Comparison of ENCODE assay signal across 27 cellular contexts in genomic region chr9:127496974-127497373, GRCh38.
"Had no signal": no experiment of that assay in that cellular context is flagged by ENCODE, and none has a peak within 500 bp of the region (broad histone marks: within the 10 kb centered on the region; RNA-seq: fewer than 3 reads in every experiment).

No MANE protein-coding gene starts in this region.

- H3K79me2 ChIP-seq: parathyroid adenoma had no signal

- H3K9ac ChIP-seq: parathyroid adenoma had no signal

- DNase-seq: activated CD4-positive, alpha-beta memory T cell treated with anti-CD3 and anti-CD28 coated beads, Interleukin-2, amount 10 ng/mL, durations not matched to agents 7 days and 5 days; activated CD4-positive, alpha-beta T cell treated with anti-CD3 and anti-CD28 coated beads for 1 hour; activated CD4-positive, alpha-beta T cell treated with anti-CD3 and anti-CD28 coated beads, Interleukin-2, amount 10 ng/mL, durations not matched to agents 7 days and 5 days; activated gamma-delta T cell treated with Interleukin-2 at 50 U/mL for 16 hours; activated naive CD4-positive, alpha-beta T cell treated with anti-CD3 and anti-CD28 coated beads, Interleukin-2, amount 50 U/mL, for 16 hours; activated T-cell treated with anti-CD3 and anti-CD28 coated beads, Interleukin-2, amount 50 U/mL, for 4 hours; amygdala; dermis blood vessel endothelial cell; effector CD4-positive, alpha-beta T cell; esophagus squamous epithelium; foreskin melanocyte; left lung; mucosa of descending colon; nephron progenitor cell; spleen; stimulated activated naive CD4-positive, alpha-beta T cell treated with Interleukin-2 at 50 U/mL for 16 hours; T-helper 17 cell; T1000; upper lobe of right lung had no signal

- FAIRE-seq: colon, islet of Langerhans had no signal

- H3K36me3 ChIP-seq: breast epithelium had no signal

- H3K4me1 ChIP-seq: breast epithelium, parathyroid adenoma had no signal

- H3K27ac ChIP-seq: left lung, parathyroid adenoma, right atrium auricular region, spleen, upper lobe of right lung had no signal

- H2AFZ ChIP-seq: parathyroid adenoma had no signal

- H3K9me3 ChIP-seq: breast epithelium, esophagus squamous epithelium, left lung, mucosa of descending colon, right atrium auricular region, spleen, upper lobe of right lung had no signal

- ATAC-seq: activated T-cell treated with anti-CD3 and anti-CD28 coated beads, Interleukin-2, amount 50 U/mL, for 4 hours; activated T-helper 17 cell treated with anti-CD3 and anti-CD28 coated beads, Interleukin-2, amount 50 U/mL, for 72 hours; left lung; mucosa of descending colon; T-helper 17 cell; upper lobe of right lung; WTC11 had no signal

- H3K4me3 ChIP-seq: breast epithelium, esophagus squamous epithelium, left lung, lung, mucosa of descending colon, right atrium auricular region, spleen, upper lobe of right lung had no signal

- H3K27me3 ChIP-seq: breast epithelium, esophagus squamous epithelium, left lung, right atrium auricular region, spleen, upper lobe of right lung had no signal
